1 cellular context compared by ENCODE assay signal in genomic region chr1:27418786-27419185, GRCh38.
TF ChIP-seq lines count a peak whose summit lies in the region.

No MANE protein-coding gene starts in this region.

TF ChIP-seq in K562, 482 proteins besides CTCF, POLR2A, EP300 and RAD21:
- peak; percentile 56 for TF ChIP-seq MAFK (IDR thresholded peaks at IDR 0.05; ENCODE audit: low read length)
- TF ChIP-seq C11orf30 (IDR thresholded peaks at IDR 0.05; ENCODE audit: low read depth) = 0 out of 2 replicates have a peak, but pooled peaks have one; percentile 24
- no peak for TF ChIP-seq YBX1 (IDR thresholded peaks at IDR 0.05)
- peak; percentile 60; the same call in 1 of the 2 replicates for TF ChIP-seq ZNF316 (IDR thresholded peaks at IDR 0.05)
- peak; percentile 43; the same call in 1 of the 2 replicates for TF ChIP-seq MAFF (IDR thresholded peaks at IDR 0.05; ENCODE audit: low read length)
- no peak for TF ChIP-seq RERE (CRISPR knock-in tag; IDR thresholded peaks at IDR 0.05; ENCODE audit: borderline replicate concordance)
- no peak for TF ChIP-seq PTBP1 (IDR thresholded peaks at IDR 0.05; ENCODE audit: low read depth, low read length)
- TF ChIP-seq ZNF133 (CRISPR knock-in tag; IDR thresholded peaks at IDR 0.05) = no peak
